Comparison of ENCODE assay signal across 8 cellular contexts in genomic region chr1:42766723-42767509, GRCh38. TPM values are rescaled to one million over a fixed set of nuclear protein-coding genes. Genes with fewer than 3 reads are reported as not detected.
DNase-seq lines count a peak whose midpoint lies in the region; ATAC-seq, FAIRE-seq and TF ChIP-seq lines count a peak whose summit lies in the region.

TSS of gene C1orf50 (plus strand) at chr1:42767249. CDS start at chr1:42767312, 63 bp downstream.
A gene with protein sequence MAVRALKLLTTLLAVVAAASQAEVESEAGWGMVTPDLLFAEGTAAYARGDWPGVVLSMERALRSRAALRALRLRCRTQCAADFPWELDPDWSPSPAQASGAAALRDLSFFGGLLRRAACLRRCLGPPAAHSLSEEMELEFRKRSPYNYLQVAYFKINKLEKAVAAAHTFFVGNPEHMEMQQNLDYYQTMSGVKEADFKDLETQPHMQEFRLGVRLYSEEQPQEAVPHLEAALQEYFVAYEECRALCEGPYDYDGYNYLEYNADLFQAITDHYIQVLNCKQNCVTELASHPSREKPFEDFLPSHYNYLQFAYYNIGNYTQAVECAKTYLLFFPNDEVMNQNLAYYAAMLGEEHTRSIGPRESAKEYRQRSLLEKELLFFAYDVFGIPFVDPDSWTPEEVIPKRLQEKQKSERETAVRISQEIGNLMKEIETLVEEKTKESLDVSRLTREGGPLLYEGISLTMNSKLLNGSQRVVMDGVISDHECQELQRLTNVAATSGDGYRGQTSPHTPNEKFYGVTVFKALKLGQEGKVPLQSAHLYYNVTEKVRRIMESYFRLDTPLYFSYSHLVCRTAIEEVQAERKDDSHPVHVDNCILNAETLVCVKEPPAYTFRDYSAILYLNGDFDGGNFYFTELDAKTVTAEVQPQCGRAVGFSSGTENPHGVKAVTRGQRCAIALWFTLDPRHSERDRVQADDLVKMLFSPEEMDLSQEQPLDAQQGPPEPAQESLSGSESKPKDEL (minus strand): TSS chr1:42767028. CDS start chr1:42766971, 57 bp downstream.

- TF ChIP-seq RAD21 in HepG2 (CRISPR knock-in tag; IDR thresholded peaks at IDR 0.05): peak; percentile 48

- peak within 1 kb of the TSS; percentile 92 to 98 (median 96) for H3K27ac Mint-ChIP-seq in CD4-positive, CD25-positive, alpha-beta regulatory T cell

- no peaks in the 10 kb centered on the region for H3K9me3 Mint-ChIP-seq in CD4-positive, CD25-positive, alpha-beta regulatory T cell

- 0% methylated on average over 4 of the region's 84 CpGs for WGBS in HepG2 (ENCODE audit: low lambda C conversion rate)

- CTCF ChIA-PET in HepG2 (lab: Yijun Ruan, JAX; ENCODE audit: low intra/inter-chr PET ratio, low total read pairs): no interaction called here

- H4K20me1 ChIP-seq in HepG2 (ENCODE audit: insufficient read depth, low read length): no peaks in the 10 kb centered on the region; the same call in 1 of the 2 replicates

- in situ Hi-C loops in HepG2 (cut with HindIII; ENCODE audit: extremely low pct_ligation_motif_present, low pct_unique_long_range_greater_than_20kb): no loop called here

- no peaks in the 10 kb centered on the region for H3K27me3 ChIP-seq in CD4-positive, CD25-positive, alpha-beta regulatory T cell (ENCODE audit: control insufficient read depth, insufficient read depth, low read length)
- H3K27me3 ChIP-seq in HepG2 (ENCODE audit: control insufficient read depth in 1 of 2, insufficient read depth in 2 of 2, low read length in 2 of 2): peaks cover 0 to 4% of the 10 kb centered on the region in 2 experiments; a peak in 1 of 5 replicates

- H3K36me3 ChIP-seq in CD4-positive, CD25-positive, alpha-beta regulatory T cell (ENCODE audit: control insufficient read depth, insufficient read depth, low read length): peaks cover 4% of the 10 kb centered on the region
- peaks cover 0 to 9% of the 10 kb centered on the region in 2 experiments; a peak in 3 of 5 replicates for H3K36me3 ChIP-seq in HepG2 (replicated peaks in 1 of 2; ENCODE audit: control insufficient read depth in 1 of 2, insufficient read depth in 2 of 2, low read length in 2 of 2)

- no peaks in the 10 kb centered on the region for H3K9me3 ChIP-seq in CD4-positive, CD25-positive, alpha-beta regulatory T cell (ENCODE audit: control insufficient read depth in 2 of 2, low read length in 2 of 2)
- no peaks in the 10 kb centered on the region for H3K9me3 ChIP-seq in HepG2 (ENCODE audit: low read length)

- intact Hi-C loops in HepG2 (cut with micrococcal nuclease; ENCODE audit: unreplicated experiment): loop anchor here (2.0 to 5.0 kb wide), 2 partner anchors 50 to 80 kb away; partner anchors contain the start of genes ERMAP, SVBP and ZNF691

- H3K4me1 Mint-ChIP-seq in CD4-positive, CD25-positive, alpha-beta regulatory T cell: peaks cover 10 to 49% (median 26%) of the 10 kb centered on the region in 4 donors

- H3K4me3 Mint-ChIP-seq in CD4-positive, CD25-positive, alpha-beta regulatory T cell: peak within 1 kb of the TSS in 1 of 4 donors; percentile 94

- peak; percentile 100 for DNase-seq in CD4-positive, CD25-positive, alpha-beta regulatory T cell
- DNase-seq in NCI-H748 treated with DMSO at 0.1 percent for 48 hours (lab: John Stamatoyannopoulos, UW) (peak; percentile 100), dermis microvascular lymphatic vessel endothelial cell (ENCODE audit: low read depth in 2 of 2) (peak; percentile 96 to 99), HepG2 (ENCODE audit: low spot score) (peak; percentile 98)
- DNase-seq in activated CD4-positive, alpha-beta T cell treated with anti-CD3 and anti-CD28 coated beads, Interleukin-2, amount 50 U/mL, for 4 hours: peak; percentile 99 to 100
- peak; percentile 99 to 100 for DNase-seq in stimulated activated CD4-positive, alpha-beta T cell treated with anti-CD3 and anti-CD28 coated beads, Interleukin-2, amount 100 ng/mL, for 48 hours

- TF ChIP-seq EP300 in HepG2 (IDR thresholded peaks at IDR 0.05; ENCODE audit: low read depth in 2 of 2, low read length in 2 of 2) (no peak; a peak in 1 of 4 replicates), HepG2 (CRISPR knock-in tag; IDR thresholded peaks at IDR 0.05; ENCODE audit: borderline replicate concordance) (no peak)

- POLR2A ChIA-PET in HepG2 (lab: Yijun Ruan, JAX): interaction anchor here (0.6 to 2.8 kb wide), 28 partner anchors 10 to 553 kb away, joined by 3 to 33 read pairs (median 5); partner anchors contain the start of genes CLDN19, ERMAP, PPIH and SVBP

- H3K27me3 Mint-ChIP-seq in CD4-positive, CD25-positive, alpha-beta regulatory T cell: peaks cover 4% of the 10 kb centered on the region

- H2AFZ ChIP-seq in HepG2 (ENCODE audit: low read length): no peak within 1 kb of the TSS

- peak; percentile 96 for FAIRE-seq in HepG2 (lab: Jason Lieb, UNC)

- H3K4me2 ChIP-seq in HepG2 (ENCODE audit: low read depth, low read length): peak within 1 kb of the TSS; percentile 88

- peak within 1 kb of the TSS; percentile 88 for H3K27ac ChIP-seq in CD4-positive, CD25-positive, alpha-beta regulatory T cell (ENCODE audit: insufficient read depth, low read length, poor library complexity, severe bottlenecking)
- H3K27ac ChIP-seq in HepG2 (ENCODE audit: extremely low read length, insufficient read depth, low read length): peak within 1 kb of the TSS; percentile 77

- H3K79me2 ChIP-seq in HepG2 (ENCODE audit: insufficient read depth, low read length): peaks cover 71% of the 10 kb centered on the region

- peak within 1 kb of the TSS; percentile 93 for H3K9ac ChIP-seq in HepG2 (ENCODE audit: insufficient read depth, low read depth, low read length)

- BruUV-seq in HepG2 (replicated peaks; lab: Mats Ljungman, UMichigan): no TSS peak

- peak; percentile 86 to 95 for TF ChIP-seq POLR2A in HepG2 (IDR thresholded peaks at IDR 0.05; ENCODE audit: insufficient read depth in 1 of 2, low read depth in 2 of 2, low read length in 2 of 2)

- peak; percentile 35; the same call in 1 of the 2 replicates for TF ChIP-seq CTCF in HepG2 (CRISPR knock-in tag; IDR thresholded peaks at IDR 0.05)

- peak; percentile 92 to 93 for ATAC-seq in CD4-positive, CD25-positive, alpha-beta regulatory T cell (ENCODE audit: low read depth in 2 of 2)
- peak; percentile 88 for ATAC-seq in GM19397 (IDR thresholded peaks at IDR 0.05; ENCODE audit: unreplicated experiment)
- peak; percentile 82 for ATAC-seq in HG03565 (IDR thresholded peaks at IDR 0.05; ENCODE audit: unreplicated experiment)
- peak; percentile 94 for ATAC-seq in HepG2

- H3K4me1 ChIP-seq in CD4-positive, CD25-positive, alpha-beta regulatory T cell (ENCODE audit: control insufficient read depth, insufficient read depth, low read length, poor library complexity, severe bottlenecking): peaks cover 49% of the 10 kb centered on the region
- peaks cover 56% of the 10 kb centered on the region for H3K4me1 ChIP-seq in HepG2 (ENCODE audit: insufficient read depth, low read length)

- H3K4me3 ChIP-seq in CD4-positive, CD25-positive, alpha-beta regulatory T cell (ENCODE audit: low read depth, low read length): peak within 1 kb of the TSS; percentile 89
- peak within 1 kb of the TSS; percentile 95 to 99 (median 97) for H3K4me3 ChIP-seq in HepG2 (replicated peaks in 1 of 3; ENCODE audit: insufficient read depth in 1 of 3, low read depth in 2 of 3, low read length in 3 of 3)

- peaks cover 4% of the 10 kb centered on the region for H3K36me3 Mint-ChIP-seq in CD4-positive, CD25-positive, alpha-beta regulatory T cell

RNA-seq across cellular contexts. Expression of gene C1orf50, which starts in this region (rescaled TPM):
- 14.3 TPM for total RNA-seq in CD4-positive, CD25-positive, alpha-beta regulatory T cell
- 10 to 100 TPM in 1 of 4 donors, 1 to 10 TPM in 3; 3.8 to 12.7 (median 6.0) TPM for polyA plus RNA-seq in CD4-positive, CD25-positive, alpha-beta regulatory T cell
- 3.2 and 3.7 TPM in 2 replicates for total RNA-seq in dermis microvascular lymphatic vessel endothelial cell
- total RNA-seq in HepG2 (2016; rRNA removed; fragmentation: Illumina TruSeq; extraction: Trizol): 4.8 and 5.3 TPM in 2 replicates
- total RNA-seq in HepG2 (2016; cell fraction: cytosol; rRNA removed; fragmentation: Illumina TruSeq; extraction: Trizol; ENCODE audit: low read depth): 10.8 and 12.2 TPM in 2 replicates
- 2.9 and 3.7 TPM in 2 replicates for total RNA-seq in HepG2 (2016; cell fraction: insoluble cytoplasmic fraction; rRNA removed; fragmentation: Illumina TruSeq; extraction: Trizol)
- total RNA-seq in HepG2 (2016; cell fraction: membrane; rRNA removed; fragmentation: Illumina TruSeq; extraction: Trizol): 3.9 and 5.2 TPM in 2 replicates
- 2.9 and 5.1 TPM in 2 replicates for total RNA-seq in HepG2 (2016; cell fraction: nucleus; rRNA removed; fragmentation: Illumina TruSeq; extraction: Trizol)
- polyA plus RNA-seq in HepG2 (2011; rRNA removed): 4.3 and 5.5 TPM in 2 replicates
- polyA plus RNA-seq in HepG2 (2011; cell fraction: cytosol; rRNA removed): 3.5 and 5.8 TPM in 2 replicates
- polyA plus RNA-seq in HepG2 (2011; cell fraction: nucleus; rRNA removed): 1.6 and 3.2 TPM in 2 replicates
- 2.2 and 6.4 TPM in 2 replicates for polyA plus RNA-seq in HepG2 (2012)
- 5.6 and 5.8 TPM in 2 replicates for polyA plus RNA-seq in HepG2 (2016; cell fraction: cytosol; fragmentation: Illumina TruSeq; extraction: Trizol; ENCODE audit: low read depth)
- polyA plus RNA-seq in HepG2 (2016; cell fraction: insoluble cytoplasmic fraction; fragmentation: Illumina TruSeq; extraction: Trizol; ENCODE audit: low read depth): 6.1 and 6.6 TPM in 2 replicates
- 5.2 and 6.0 TPM in 2 replicates for polyA plus RNA-seq in HepG2 (2016; cell fraction: membrane; fragmentation: Illumina TruSeq; extraction: Trizol; ENCODE audit: low read depth)
- 5.7 and 7.0 TPM in 2 replicates for polyA plus RNA-seq in HepG2 (2016; cell fraction: nucleus; fragmentation: Illumina TruSeq; extraction: Trizol; ENCODE audit: insufficient read depth, low read depth)
- 1.6 and 1.8 TPM in 2 replicates for polyA minus RNA-seq in HepG2 (2011; rRNA and poly(A)+ RNA removed; ENCODE audit: low replicate concordance)
- polyA minus RNA-seq in HepG2 (2011; cell fraction: cytosol; rRNA and poly(A)+ RNA removed): 1.3 and 2.1 TPM in 2 replicates
- 8.0 and 9.6 TPM in 2 replicates for polyA minus RNA-seq in HepG2 (2011; cell fraction: nucleus; rRNA and poly(A)+ RNA removed)

RNA-seq across cellular contexts. Expression of the second gene that starts in this region (rescaled TPM):
- total RNA-seq in CD4-positive, CD25-positive, alpha-beta regulatory T cell: 30.4 TPM
- 10 to 100 TPM; 12.6 to 16.3 (median 14.3) TPM for polyA plus RNA-seq in CD4-positive, CD25-positive, alpha-beta regulatory T cell
- total RNA-seq in dermis microvascular lymphatic vessel endothelial cell (67.0 and 103 TPM in 2 replicates), HepG2 (2016; rRNA removed; fragmentation: Illumina TruSeq; extraction: Trizol) (18.7 and 64.6 TPM in 2 replicates)
- total RNA-seq in HepG2 (2016; cell fraction: cytosol; rRNA removed; fragmentation: Illumina TruSeq; extraction: Trizol; ENCODE audit: low read depth): 7.7 and 10.2 TPM in 2 replicates
- total RNA-seq in HepG2 (2016; cell fraction: insoluble cytoplasmic fraction; rRNA removed; fragmentation: Illumina TruSeq; extraction: Trizol): 17.1 and 62.4 TPM in 2 replicates
- 13.7 and 16.5 TPM in 2 replicates for total RNA-seq in HepG2 (2016; cell fraction: membrane; rRNA removed; fragmentation: Illumina TruSeq; extraction: Trizol)
- 78.4 and 82.0 TPM in 2 replicates for total RNA-seq in HepG2 (2016; cell fraction: nucleus; rRNA removed; fragmentation: Illumina TruSeq; extraction: Trizol)
- polyA plus RNA-seq in HepG2 (2011; rRNA removed): 113 and 120 TPM in 2 replicates
- polyA plus RNA-seq in HepG2 (2011; cell fraction: cytosol; rRNA removed): 56.7 and 104 TPM in 2 replicates
- 450 and 596 TPM in 2 replicates for polyA plus RNA-seq in HepG2 (2011; cell fraction: nucleus; rRNA removed)
- 41.5 and 50.0 TPM in 2 replicates for polyA plus RNA-seq in HepG2 (2012)
- polyA plus RNA-seq in HepG2 (2016; cell fraction: cytosol; fragmentation: Illumina TruSeq; extraction: Trizol; ENCODE audit: low read depth): 9.2 and 9.6 TPM in 2 replicates
- 19.1 and 25.3 TPM in 2 replicates for polyA plus RNA-seq in HepG2 (2016; cell fraction: insoluble cytoplasmic fraction; fragmentation: Illumina TruSeq; extraction: Trizol; ENCODE audit: low read depth)
- 9.6 and 14.2 TPM in 2 replicates for polyA plus RNA-seq in HepG2 (2016; cell fraction: membrane; fragmentation: Illumina TruSeq; extraction: Trizol; ENCODE audit: low read depth)
- polyA plus RNA-seq in HepG2 (2016; cell fraction: nucleus; fragmentation: Illumina TruSeq; extraction: Trizol; ENCODE audit: insufficient read depth, low read depth): 186 and 190 TPM in 2 replicates
- 93.6 and 129 TPM in 2 replicates for polyA minus RNA-seq in HepG2 (2011; rRNA and poly(A)+ RNA removed; ENCODE audit: low replicate concordance)
- 49.2 and 50.5 TPM in 2 replicates for polyA minus RNA-seq in HepG2 (2011; cell fraction: cytosol; rRNA and poly(A)+ RNA removed)
- 100 and 101 TPM in 2 replicates for polyA minus RNA-seq in HepG2 (2011; cell fraction: nucleus; rRNA and poly(A)+ RNA removed)

Comparison
In these comparisons a context has a peak if more than half of its experiments do, and no peak if none do; other contexts are left out.
1. Peak in every context shown above with its lines: DNase-seq, ATAC-seq, H3K4me3 ChIP-seq and H3K27ac ChIP-seq.